In the genomic region with DNA sequence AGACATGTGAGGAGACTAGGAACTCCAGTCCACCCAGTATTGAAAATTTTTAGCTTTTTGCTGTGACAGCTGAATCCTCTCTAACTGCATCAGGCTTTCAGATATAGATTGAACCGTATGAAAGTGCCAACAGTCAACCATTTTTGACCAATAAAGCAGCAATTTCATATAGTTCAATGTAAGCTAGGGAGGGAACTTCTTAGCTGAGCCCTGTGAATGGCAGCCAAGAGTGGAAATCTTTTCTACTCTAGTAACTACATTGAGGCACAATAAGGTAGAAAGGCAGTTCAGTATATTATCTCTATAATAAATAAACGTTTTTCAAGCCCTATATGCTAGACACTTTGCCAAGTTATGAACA, we compare ENCODE assay signal across 8 cellular contexts.
DNase-seq lines count a peak whose midpoint lies in the region; ATAC-seq and TF ChIP-seq lines count a peak whose summit lies in the region.

No MANE protein-coding gene starts in this region.

- no peaks in the 10 kb centered on the region for H3K36me3 Mint-ChIP-seq in brain

- peak overlapping the region in 2 of 5 experiments; percentile 61 to 64 for H3K4me3 Mint-ChIP-seq in brain

- peak; percentile 32; the same call in 1 of the 2 replicates for TF ChIP-seq CTCF in A673 (conservative IDR thresholded peaks at IDR 0.05; ENCODE audit: low read depth, low read length)
- peak in 1 of 2 experiments; percentile 35 for TF ChIP-seq CTCF in brain (conservative IDR thresholded peaks at IDR 0.05)
- TF ChIP-seq CTCF in brain microvascular endothelial cell (IDR thresholded peaks at IDR 0.05; ENCODE audit: low read depth, low read length, missing control alignments): no peak

- DNase-seq in A673 (ENCODE audit: low spot score): no peak
- no peak for DNase-seq in brain microvascular endothelial cell
- DNase-seq in putamen (ENCODE audit: low spot score): no peak
- no peak for DNase-seq in central memory CD4-positive, alpha-beta T cell
- no peak for DNase-seq in T-helper 1 cell

- BruUV-seq in A673 (replicated peaks; lab: Mats Ljungman, UMichigan): no TSS peak

- peaks cover 6% of the 10 kb centered on the region for H3K27me3 Mint-ChIP-seq in brain

- H3K36me3 ChIP-seq in A673 (ENCODE audit: insufficient read depth, low read length, poor library complexity, severe bottlenecking): no peaks in the 10 kb centered on the region
- no peaks in the 10 kb centered on the region for H3K36me3 ChIP-seq in brain microvascular endothelial cell (replicated peaks)

- peaks cover 6% of the 10 kb centered on the region for H3K4me1 ChIP-seq in A673 (ENCODE audit: insufficient read depth, low read length, poor library complexity, severe bottlenecking)

- H3K9me3 ChIP-seq in A673 (ENCODE audit: low read depth, low read length, poor library complexity, severe bottlenecking): no peaks in the 10 kb centered on the region

- peaks cover 0 to 3% (median 0%) of the 10 kb centered on the region in 5 experiments for H3K9me3 Mint-ChIP-seq in brain

- H3K4me3 ChIP-seq in A673 (ENCODE audit: low read depth, low read length, poor library complexity, severe bottlenecking) (no peak overlapping the region), brain microvascular endothelial cell (ENCODE audit: low read depth, low read length) (no peak overlapping the region)

- CTCF ChIA-PET in A673 (lab: Charles Lee): interaction anchor here (0.5 to 1.2 kb wide), 8 partner anchors 8 to 954 kb away, joined by 3 to 8 read pairs (median 3); no protein-coding TSS in a partner anchor

- in situ Hi-C loops in brain microvascular endothelial cell (cut with HindIII; ENCODE audit: low pct_ligation_motif_present, low sequenced_read_pairs): no loop called here

- POLR2A ChIA-PET in A673 (lab: Charles Lee; ENCODE audit: low non-redundant PET): no interaction called here

- H3K27me3 ChIP-seq in A673 (replicated peaks; ENCODE audit: insufficient read depth, low read depth, low read length, poor library complexity): no peaks in the 10 kb centered on the region
- H3K27me3 ChIP-seq in brain microvascular endothelial cell (replicated peaks): no peaks in the 10 kb centered on the region

- peaks cover 27% of the 10 kb centered on the region for H3K4me1 Mint-ChIP-seq in brain

- H3K27ac ChIP-seq in A673 (ENCODE audit: low read depth, low read length, poor library complexity, severe bottlenecking): no peak overlapping the region
- no peak overlapping the region for H3K27ac ChIP-seq in brain microvascular endothelial cell

- ATAC-seq in GM19455 (IDR thresholded peaks at IDR 0.05; ENCODE audit: unreplicated experiment) (peak; percentile 39), HG03103 (IDR thresholded peaks at IDR 0.05; ENCODE audit: low read depth, unreplicated experiment) (peak; percentile 20)

- intact Hi-C loops in A673 (cut with micrococcal nuclease; ENCODE audit: unreplicated experiment): loop anchor here (2.0 to 10.0 kb wide), 2 partner anchors 211 to 953 kb away; no protein-coding TSS in a partner anchor

- H3K27ac Mint-ChIP-seq in brain: peak overlapping the region in 3 of 5 experiments; percentile 42 to 58 (median 50)
